In genomic region chr22:39519681-39520053, GRCh38 we compare ENCODE assay signal across 7 cellular contexts. TPM values are rescaled to one million over a fixed set of nuclear protein-coding genes. Genes with fewer than 3 reads are reported as not detected.
A peak's percentile ranks its signal among the peaks of the same experiment; 100 is the strongest.
DNase-seq lines count a peak whose midpoint lies in the region; ATAC-seq and TF ChIP-seq lines count a peak whose summit lies in the region.

No MANE protein-coding gene starts in this region.

- H3K27ac ChIP-seq in heart left ventricle, result peak overlapping the region; percentile 97 to 100 (median 100)

- peaks cover 45% of the 10 kb centered on the region for H3K4me1 Mint-ChIP-seq in activated naive CD8-positive, alpha-beta T cell (ENCODE audit: low read depth)
- H3K4me1 Mint-ChIP-seq in progenitor cell of endocrine pancreas (ENCODE audit: low read depth), result peaks cover 30% of the 10 kb centered on the region

- 0 to 1% (median 0%) methylated on average over 13 to 32 of the region's 32 CpGs for WGBS in heart left ventricle, 4 donors

- H3K27me3 Mint-ChIP-seq in activated naive CD8-positive, alpha-beta T cell, result no peaks in the 10 kb centered on the region
- no peaks in the 10 kb centered on the region for H3K27me3 Mint-ChIP-seq in progenitor cell of endocrine pancreas

- H3K27ac Mint-ChIP-seq in activated naive CD8-positive, alpha-beta T cell, result peak overlapping the region; percentile 100
- peak overlapping the region; percentile 99 for H3K27ac Mint-ChIP-seq in progenitor cell of endocrine pancreas

- ATAC-seq in GM21515 (IDR thresholded peaks at IDR 0.05; ENCODE audit: unreplicated experiment), result peak; percentile 14
- peak; percentile 30 to 59 (median 52) for ATAC-seq in heart left ventricle

- peak overlapping the region; percentile 96 for H3K4me3 Mint-ChIP-seq in activated naive CD8-positive, alpha-beta T cell
- peak overlapping the region; percentile 95 for H3K4me3 Mint-ChIP-seq in progenitor cell of endocrine pancreas (ENCODE audit: low read depth)

- H3K4me1 ChIP-seq in heart left ventricle, result peaks cover 0 to 52% (median 44%) of the 10 kb centered on the region in 12 donors

- TF ChIP-seq CTCF in GM12864 (IDR thresholded peaks at IDR 0.05; ENCODE audit: low read depth, low read length, missing control alignments) (peak; percentile 19), heart left ventricle (IDR thresholded peaks at IDR 0.05) (peak; percentile 10 to 69 (median 44)), progenitor cell of endocrine pancreas (IDR thresholded peaks at IDR 0.05; ENCODE audit: unreplicated experiment) (peak; percentile 46)

- H3K4me3 ChIP-seq in GM12864 (ENCODE audit: low read depth, low read length), result peak overlapping the region; percentile 67
- H3K4me3 ChIP-seq in Jurkat, Clone E6-1 (ENCODE audit: low read length), result peak overlapping the region; percentile 73
- peak overlapping the region; percentile 71 to 100 (median 96) for H3K4me3 ChIP-seq in heart left ventricle

- H3K36me3 Mint-ChIP-seq in activated naive CD8-positive, alpha-beta T cell, result peaks cover 18% of the 10 kb centered on the region
- peaks cover 35% of the 10 kb centered on the region for H3K36me3 Mint-ChIP-seq in progenitor cell of endocrine pancreas (ENCODE audit: insufficient read depth)

- TF ChIP-seq POLR2A in heart left ventricle (IDR thresholded peaks at IDR 0.05), result peak in 1 of 2 donors; percentile 53

- H3K36me3 ChIP-seq in heart left ventricle, result peaks cover 12 to 70% (median 58%) of the 10 kb centered on the region in 9 donors

- intact Hi-C loops in heart left ventricle (cut with DNase I), result loop anchor here (1.0 to 10.0 kb wide), 17 partner anchors 17 to 812 kb away; partner anchors contain the start of genes RPL3 (in 5 of the 10), SYNGR1 (in 5 of the 10), MIEF1 (in 4 of the 10) and TAB1 (in 2 of the 10)

- H3K27me3 ChIP-seq in heart left ventricle, result no peaks in the 10 kb centered on the region

- no peaks in the 10 kb centered on the region for H3K9me3 ChIP-seq in heart left ventricle

- no peaks in the 10 kb centered on the region for H3K9me3 Mint-ChIP-seq in activated naive CD8-positive, alpha-beta T cell (ENCODE audit: low read depth)
- H3K9me3 Mint-ChIP-seq in progenitor cell of endocrine pancreas (ENCODE audit: low read depth), result no peaks in the 10 kb centered on the region

- DNase-seq in GM12864 (ENCODE audit: low read depth), result no peak
- DNase-seq in Jurkat, Clone E6-1 (ENCODE audit: low read depth, low spot score), result no peak
- peak in 4 of 5 donors; percentile 71 to 76 (median 72) for DNase-seq in heart left ventricle
- no peak for DNase-seq in progenitor cell of endocrine pancreas (ENCODE audit: low spot score, unreplicated experiment)
- no peak for DNase-seq in NCI-H2081 treated with DMSO at 0.1 percent for 48 hours (lab: John Stamatoyannopoulos, UW)

RNA-seq across cellular contexts. Expression of gene ATF4, which starts 0.7 kb away (rescaled TPM):
- polyA plus RNA-seq in Jurkat, Clone E6-1 (2012; ENCODE audit: insufficient read depth, insufficient read length), result 612 TPM
- total RNA-seq in heart left ventricle (100 to 1,000 TPM; 117 to 322 (median 168) TPM), progenitor cell of endocrine pancreas (332 and 356 TPM in 2 replicates)
- polyA plus RNA-seq in heart left ventricle, result 100 to 1,000 TPM; 378 to 458 TPM

RNA-seq across cellular contexts. Expression of gene RPS19BP1, which starts 12.9 kb away (rescaled TPM):
- polyA plus RNA-seq in Jurkat, Clone E6-1 (2012; ENCODE audit: insufficient read depth, insufficient read length), result 95.4 TPM
- total RNA-seq in heart left ventricle, result 100 to 1,000 TPM in 2 of 9 donors, 10 to 100 TPM in 7; 33.2 to 108 (median 44.5) TPM
- polyA plus RNA-seq in heart left ventricle, result 100 to 1,000 TPM; 154 to 220 TPM
- total RNA-seq in progenitor cell of endocrine pancreas, result 45.2 and 48.2 TPM in 2 replicates

RNA-seq across cellular contexts. Expression of gene MIEF1, which starts 17.6 kb away (rescaled TPM):
- 23.0 TPM for polyA plus RNA-seq in Jurkat, Clone E6-1 (2012; ENCODE audit: insufficient read depth, insufficient read length)
- total RNA-seq in heart left ventricle (10 to 100 TPM; 15.4 to 25.2 (median 18.7) TPM), progenitor cell of endocrine pancreas (30.5 and 32.4 TPM in 2 replicates)
- polyA plus RNA-seq in heart left ventricle, result 10 to 100 TPM in 1 of 2 donors, 1 to 10 TPM in 1; 6.5 to 22.3 TPM

RNA-seq across cellular contexts. Expression of gene CACNA1I, which starts 50.9 kb away (rescaled TPM):
- 0.10 TPM for polyA plus RNA-seq in Jurkat, Clone E6-1 (2012; ENCODE audit: insufficient read depth, insufficient read length)
- total RNA-seq in heart left ventricle (under 1 TPM in 3 of 9 donors, not detected in 6; 0.02 to 0.07 (median 0.04) TPM), progenitor cell of endocrine pancreas (0.24 and 0.41 TPM in 2 replicates)
- under 1 TPM; 0.01 to 0.04 TPM for polyA plus RNA-seq in heart left ventricle

Comparison
In these comparisons a context has a peak if more than half of its experiments do, and no peak if none do; other contexts are left out.
1. DNase-seq: peak in heart left ventricle (4 of 5); none in GM12864 (single experiment), Jurkat, Clone E6-1 (single experiment), progenitor cell of endocrine pancreas (single experiment) and NCI-H2081 treated with DMSO at 0.1 percent for 48 hours (single experiment).
2. Peak in every context shown above with its lines, with median percentiles within 50 percentile points of each other: H3K4me3 ChIP-seq and CTCF ChIP-seq.